1 cellular context compared by ENCODE assay signal in the genomic region with DNA sequence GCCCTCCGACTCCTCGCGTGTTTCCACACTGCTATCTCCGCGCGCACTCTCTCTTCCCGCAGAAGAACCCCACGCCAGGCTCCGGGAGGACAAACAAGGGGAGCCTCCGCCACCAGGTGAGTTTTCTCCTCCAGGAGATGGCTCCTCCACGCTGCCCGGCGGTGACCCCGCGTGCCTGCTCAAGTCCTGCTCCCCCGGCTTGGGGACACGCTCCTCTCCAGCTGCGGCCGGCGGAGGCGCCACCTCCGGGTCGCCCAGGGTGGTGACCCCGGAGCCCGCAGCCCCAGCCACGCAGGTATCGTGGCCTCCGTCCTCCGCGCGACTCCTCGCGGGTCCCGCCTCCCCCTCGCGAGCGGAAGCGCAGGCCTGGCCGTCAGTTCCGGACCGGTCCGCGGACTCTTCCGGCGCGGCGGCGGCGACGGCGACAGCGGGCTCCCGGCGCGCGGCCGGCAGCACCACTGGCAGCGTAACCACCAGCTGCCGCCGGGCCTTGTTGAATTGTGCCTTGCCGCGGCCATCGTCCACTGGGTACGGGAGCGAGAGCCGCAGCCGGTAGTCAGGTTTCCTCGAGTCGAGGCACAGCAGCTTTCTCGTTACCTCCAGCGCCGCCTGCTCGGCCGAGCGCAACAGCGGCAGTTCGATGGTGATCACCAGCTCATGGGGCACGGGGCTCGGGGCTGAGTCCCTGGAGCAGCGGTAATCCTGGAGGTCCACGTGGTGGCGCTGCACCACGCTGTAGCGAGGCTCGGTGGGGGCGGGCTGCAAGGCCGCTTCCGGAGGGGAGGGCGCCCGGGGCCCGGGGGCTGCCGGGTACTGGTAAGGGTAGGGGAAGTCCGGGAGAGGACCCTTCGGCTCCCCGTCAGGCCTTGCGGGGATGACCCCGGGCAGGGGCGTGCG.
TF ChIP-seq lines count a peak whose summit lies in the region.

No MANE protein-coding gene starts in this region.

TF ChIP-seq in HCT116, 20 proteins besides CTCF, POLR2A, EP300 and RAD21 (continued from another document):
- TF ChIP-seq, protein P1, sequence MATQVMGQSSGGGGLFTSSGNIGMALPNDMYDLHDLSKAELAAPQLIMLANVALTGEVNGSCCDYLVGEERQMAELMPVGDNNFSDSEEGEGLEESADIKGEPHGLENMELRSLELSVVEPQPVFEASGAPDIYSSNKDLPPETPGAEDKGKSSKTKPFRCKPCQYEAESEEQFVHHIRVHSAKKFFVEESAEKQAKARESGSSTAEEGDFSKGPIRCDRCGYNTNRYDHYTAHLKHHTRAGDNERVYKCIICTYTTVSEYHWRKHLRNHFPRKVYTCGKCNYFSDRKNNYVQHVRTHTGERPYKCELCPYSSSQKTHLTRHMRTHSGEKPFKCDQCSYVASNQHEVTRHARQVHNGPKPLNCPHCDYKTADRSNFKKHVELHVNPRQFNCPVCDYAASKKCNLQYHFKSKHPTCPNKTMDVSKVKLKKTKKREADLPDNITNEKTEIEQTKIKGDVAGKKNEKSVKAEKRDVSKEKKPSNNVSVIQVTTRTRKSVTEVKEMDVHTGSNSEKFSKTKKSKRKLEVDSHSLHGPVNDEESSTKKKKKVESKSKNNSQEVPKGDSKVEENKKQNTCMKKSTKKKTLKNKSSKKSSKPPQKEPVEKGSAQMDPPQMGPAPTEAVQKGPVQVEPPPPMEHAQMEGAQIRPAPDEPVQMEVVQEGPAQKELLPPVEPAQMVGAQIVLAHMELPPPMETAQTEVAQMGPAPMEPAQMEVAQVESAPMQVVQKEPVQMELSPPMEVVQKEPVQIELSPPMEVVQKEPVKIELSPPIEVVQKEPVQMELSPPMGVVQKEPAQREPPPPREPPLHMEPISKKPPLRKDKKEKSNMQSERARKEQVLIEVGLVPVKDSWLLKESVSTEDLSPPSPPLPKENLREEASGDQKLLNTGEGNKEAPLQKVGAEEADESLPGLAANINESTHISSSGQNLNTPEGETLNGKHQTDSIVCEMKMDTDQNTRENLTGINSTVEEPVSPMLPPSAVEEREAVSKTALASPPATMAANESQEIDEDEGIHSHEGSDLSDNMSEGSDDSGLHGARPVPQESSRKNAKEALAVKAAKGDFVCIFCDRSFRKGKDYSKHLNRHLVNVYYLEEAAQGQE (IDR thresholded peaks at IDR 0.05; ENCODE audit: low read depth), result no peak
- TF ChIP-seq SIN3A (IDR thresholded peaks at IDR 0.05; ENCODE audit: low read depth) (peak; percentile 76), FOSL1 (IDR thresholded peaks at IDR 0.05; ENCODE audit: low read depth) (no peak; the same call in 1 of the 2 replicates), TCF7L2 (IDR thresholded peaks at IDR 0.05; ENCODE audit: borderline replicate concordance, extremely low read depth, insufficient read depth, insufficient read length) (no peak), ZFX (IDR thresholded peaks at IDR 0.05) (peak; percentile 88), YY1 (IDR thresholded peaks at IDR 0.05; ENCODE audit: extremely low read depth, insufficient replicate concordance, low read depth, low read length) (peak; percentile 54), ZNF274 (IDR thresholded peaks at IDR 0.05; ENCODE audit: low read depth, low read length) (no peak), ELF1 (IDR thresholded peaks at IDR 0.05; ENCODE audit: borderline replicate concordance, low read depth) (peak; percentile 67)
